Comparison of ENCODE assay signal across 12 cellular contexts in the genomic region with DNA sequence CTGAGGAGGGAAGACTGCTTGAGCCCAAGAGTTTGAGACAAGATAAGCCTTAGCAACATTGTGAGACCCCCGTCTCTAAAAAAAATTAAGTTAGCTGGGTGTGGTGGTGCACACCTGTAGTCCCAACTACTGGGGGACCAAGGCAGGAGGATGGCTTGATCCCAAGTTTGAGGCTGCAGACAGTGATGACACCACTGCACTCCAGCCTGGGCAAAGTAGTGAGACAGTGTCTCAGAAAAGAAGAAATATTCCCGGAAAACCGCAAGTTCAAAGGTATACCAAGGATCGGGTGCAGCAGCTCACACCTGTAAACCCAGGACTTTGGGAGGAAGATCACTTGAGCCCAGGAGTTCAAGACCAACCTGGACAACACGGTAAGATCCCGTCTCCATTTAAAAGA. TPM values are rescaled to one million over a fixed set of nuclear protein-coding genes. Genes with fewer than 3 reads are reported as not detected.
DNase-seq lines count a peak whose midpoint lies in the region; ATAC-seq and TF ChIP-seq lines count a peak whose summit lies in the region.
"Had no signal": no experiment of that assay in that cellular context is flagged by ENCODE, and none has a peak within 500 bp of the region (broad histone marks: within the 10 kb centered on the region; RNA-seq: fewer than 3 reads in every experiment).

No MANE protein-coding gene starts in this region.

- CTCF ChIA-PET in OCI-LY7 (lab: Charles Lee; ENCODE audit: unreplicated experiment) = no interaction called here

- BruUV-seq in OCI-LY7 (replicated peaks; lab: Mats Ljungman, UMichigan) = no TSS peak

- H3K4me3 ChIP-seq in SK-N-MC (no peak overlapping the region), coronary artery (no peak overlapping the region), psoas muscle (peak overlapping the region; percentile 94), OCI-LY7 (ENCODE audit: low read depth, low read length, poor library complexity, severe bottlenecking) (no peak overlapping the region)

- no peaks in the 10 kb centered on the region for H3K9me3 ChIP-seq in SK-N-MC (ENCODE audit: low read depth, low read length)
- no peaks in the 10 kb centered on the region for H3K9me3 ChIP-seq in psoas muscle
- no peaks in the 10 kb centered on the region for H3K9me3 ChIP-seq in OCI-LY7 (ENCODE audit: low read length)

- peaks cover 40% of the 10 kb centered on the region for H3K36me3 Mint-ChIP-seq in T-helper 1 cell treated with Interleukin-12 subunit alpha and Interleukin-12 subunit beta and Interleukin-4 antibody, amounts not matched to agents 30 μg/mL and 1 μg/mL, for 36 hours (ENCODE audit: low read depth)

- WGBS in psoas muscle, 3 donors = 92 to 96% (median 93%) methylated on average over 6 of the region's 6 CpGs

- intact Hi-C loops in psoas muscle (cut with DNase I) = loop anchor here in 1 of 2 donors (5.0 kb wide), 1 partner anchor 35 kb away; the partner anchor contains the start of gene ATP5F1B
- intact Hi-C loops in OCI-LY7 (cut with micrococcal nuclease; ENCODE audit: unreplicated experiment) = no loop called here

- ATAC-seq in psoas muscle (no peak), GM19467 (IDR thresholded peaks at IDR 0.05; ENCODE audit: unreplicated experiment) (no peak)
- ATAC-seq: sciatic nerve had no signal

- H3K79me2 ChIP-seq in OCI-LY7 (ENCODE audit: insufficient read depth, low read depth, low read length) = peaks cover 100% of the 10 kb centered on the region

- no peaks in the 10 kb centered on the region for H3K9me2 ChIP-seq in OCI-LY7 (ENCODE audit: insufficient read depth, low read length)

- H3K4me1 ChIP-seq in psoas muscle = peaks cover 72% of the 10 kb centered on the region
- H3K4me1 ChIP-seq in OCI-LY7 (ENCODE audit: insufficient read depth, low read length, poor library complexity, severe bottlenecking) = peaks cover 26% of the 10 kb centered on the region

- H3K27ac Mint-ChIP-seq in T-helper 1 cell treated with Interleukin-12 subunit alpha and Interleukin-12 subunit beta and Interleukin-4 antibody, amounts not matched to agents 30 μg/mL and 1 μg/mL, for 36 hours = peak overlapping the region; percentile 45

- POLR2A ChIA-PET in OCI-LY7 (lab: Charles Lee) = interaction anchor here (0.6 to 1.2 kb wide), 4 partner anchors 9 to 36 kb away, joined by 3 to 9 read pairs (median 4); no protein-coding TSS in a partner anchor

- TF ChIP-seq CTCF in coronary artery (IDR thresholded peaks at IDR 0.05) = no peak
- no peak for TF ChIP-seq CTCF in psoas muscle (IDR thresholded peaks at IDR 0.05)
- no peak for TF ChIP-seq CTCF in OCI-LY7 (conservative IDR thresholded peaks at IDR 0.05; ENCODE audit: low read length)

- H3K4me1 Mint-ChIP-seq in T-helper 1 cell treated with Interleukin-12 subunit alpha and Interleukin-12 subunit beta and Interleukin-4 antibody, amounts not matched to agents 30 μg/mL and 1 μg/mL, for 36 hours (ENCODE audit: low read depth) = peaks cover 39% of the 10 kb centered on the region

- H2AFZ ChIP-seq in OCI-LY7 (ENCODE audit: low read length) = no peak overlapping the region

- H3K36me3 ChIP-seq in SK-N-MC (ENCODE audit: insufficient read depth, low read length) (peaks cover 73% of the 10 kb centered on the region), psoas muscle (ENCODE audit: insufficient read depth in 1 of 2, low read depth in 1 of 2) (peaks cover 3 to 27% of the 10 kb centered on the region in 2 donors), OCI-LY7 (ENCODE audit: insufficient read depth, low read length) (peaks cover 95% of the 10 kb centered on the region)

- H4K20me1 ChIP-seq in OCI-LY7 (ENCODE audit: insufficient read depth, low read length) = peaks cover 39% of the 10 kb centered on the region

- H3K27ac ChIP-seq in SK-N-MC (peak overlapping the region; percentile 39; the same call in 1 of the 2 replicates), coronary artery (no peak overlapping the region), psoas muscle (peak overlapping the region; percentile 56), OCI-LY7 (ENCODE audit: low read depth, low read length, poor library complexity, severe bottlenecking) (no peak overlapping the region)
- H3K27ac ChIP-seq: 22Rv1 had no signal

- no peaks in the 10 kb centered on the region for H3K27me3 ChIP-seq in psoas muscle (ENCODE audit: insufficient read depth in 3 of 3, low read length in 2 of 3)

- H3K9ac ChIP-seq in SK-N-MC (ENCODE audit: insufficient read length) = no peak overlapping the region

- H3K4me2 ChIP-seq in OCI-LY7 (ENCODE audit: low read length) = no peak overlapping the region

- DNase-seq in T-helper 1 cell (no peak), SK-N-MC (ENCODE audit: low read depth, low spot score) (no peak), coronary artery (ENCODE audit: low spot score) (peak; percentile 1), psoas muscle (no peak), NCI-H82 (lab: John Stamatoyannopoulos, UW) (no peak), OCI-LY7 (ENCODE audit: low spot score) (no peak)
- DNase-seq: cortex of kidney, NCI-H526 had no signal

- no peaks in the 10 kb centered on the region for H3K9me3 Mint-ChIP-seq in T-helper 1 cell treated with Interleukin-12 subunit alpha and Interleukin-12 subunit beta and Interleukin-4 antibody, amounts not matched to agents 30 μg/mL and 1 μg/mL, for 36 hours

- H3K4me3 Mint-ChIP-seq in T-helper 1 cell treated with Interleukin-12 subunit alpha and Interleukin-12 subunit beta and Interleukin-4 antibody, amounts not matched to agents 30 μg/mL and 1 μg/mL, for 36 hours = peak overlapping the region; percentile 44

- H3K27me3 Mint-ChIP-seq in T-helper 1 cell treated with Interleukin-12 subunit alpha and Interleukin-12 subunit beta and Interleukin-4 antibody, amounts not matched to agents 30 μg/mL and 1 μg/mL, for 36 hours (ENCODE audit: low read depth) = no peaks in the 10 kb centered on the region

RNA-seq across cellular contexts. Expression of gene PTGES3, which starts 5.8 kb away (rescaled TPM):
- total RNA-seq in psoas muscle (100 to 1,000 TPM; 118 to 192 (median 148) TPM), OCI-LY7 (2022) (231 and 269 TPM in 2 replicates)
- polyA plus RNA-seq in psoas muscle = 100 to 1,000 TPM; 141 to 253 (median 165) TPM
- total RNA-seq in OCI-LY7 (2014; rRNA removed; shearing (Covaris generic)) = 77.3 and 91.2 TPM in 2 replicates

RNA-seq across cellular contexts. Expression of gene ATP5F1B, which starts 36.5 kb away (rescaled TPM):
- total RNA-seq in psoas muscle (1,000 to 10,000 TPM; 1,044 to 2,377 (median 1,300) TPM), OCI-LY7 (2022) (732 and 737 TPM in 2 replicates)
- 1,000 to 10,000 TPM; 1,196 to 2,759 (median 1,470) TPM for polyA plus RNA-seq in psoas muscle
- total RNA-seq in OCI-LY7 (2014; rRNA removed; shearing (Covaris generic)) = 348 and 385 TPM in 2 replicates

RNA-seq across cellular contexts. Expression of gene NACA, which starts 42.8 kb away (rescaled TPM):
- 100 to 1,000 TPM; 434 to 719 (median 530) TPM for total RNA-seq in psoas muscle
- polyA plus RNA-seq in psoas muscle = 1,000 to 10,000 TPM in 1 of 3 donors, 100 to 1,000 TPM in 2; 483 to 1,147 (median 489) TPM
- 1,560 and 1,723 TPM in 2 replicates for total RNA-seq in OCI-LY7 (2014; rRNA removed; shearing (Covaris generic))
- total RNA-seq in OCI-LY7 (2022) = 879 and 892 TPM in 2 replicates

RNA-seq across cellular contexts. Expression of gene BAZ2A, which starts 52.2 kb away (rescaled TPM):
- 10 to 100 TPM; 41.0 to 53.8 (median 47.7) TPM for total RNA-seq in psoas muscle
- 10 to 100 TPM; 10.0 to 39.4 (median 25.5) TPM for polyA plus RNA-seq in psoas muscle
- total RNA-seq in OCI-LY7 (2014; rRNA removed; shearing (Covaris generic)) = 37.5 and 40.6 TPM in 2 replicates
- total RNA-seq in OCI-LY7 (2022) = 139 and 153 TPM in 2 replicates

Comparison
In these comparisons a context has a peak if more than half of its experiments do, and no peak if none do; other contexts are left out.
1. H3K27ac ChIP-seq: peak in SK-N-MC (single experiment) and psoas muscle (single experiment); none in coronary artery (0 of 2) and OCI-LY7 (single experiment).